9 cellular contexts compared by ENCODE assay signal in the genomic region with DNA sequence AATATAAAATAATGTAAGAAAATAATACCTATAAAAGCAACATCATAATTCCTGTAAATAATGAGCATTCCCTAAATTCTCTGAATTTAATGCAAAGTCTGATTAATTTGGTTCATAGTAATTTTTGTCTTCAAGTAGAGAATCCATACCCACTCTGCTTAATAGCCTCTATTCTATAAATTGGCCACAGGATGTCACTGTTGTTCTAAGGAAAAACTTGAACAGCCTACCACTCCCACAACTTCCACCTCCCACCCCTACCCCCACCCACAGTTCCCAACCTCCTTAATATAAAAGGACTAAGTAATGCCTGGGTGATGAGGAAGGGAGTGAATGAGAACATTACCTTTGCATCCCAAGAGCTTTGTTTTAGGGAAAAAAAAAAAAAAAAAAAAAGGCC. TPM values are rescaled to one million over a fixed set of nuclear protein-coding genes. Genes with fewer than 3 reads are reported as not detected.
DNase-seq lines count a peak whose midpoint lies in the region; ATAC-seq and TF ChIP-seq lines count a peak whose summit lies in the region.
"Had no signal": no experiment of that assay in that cellular context is flagged by ENCODE, and none has a peak within 500 bp of the region (broad histone marks: within the 10 kb centered on the region; RNA-seq: fewer than 3 reads in every experiment).

No MANE protein-coding gene starts in this region.

- H3K4me1 Mint-ChIP-seq in activated CD4-positive, alpha-beta memory T cell treated with anti-CD3 and anti-CD28 coated beads, Interleukin-2, amount 10 ng/mL, durations not matched to agents 7 days and 5 days = no peaks in the 10 kb centered on the region

- H3K9me3 ChIP-seq in left lung = no peaks in the 10 kb centered on the region
- H3K9me3 ChIP-seq in vagina = no peaks in the 10 kb centered on the region

- H3K27me3 ChIP-seq in left lung (no peaks in the 10 kb centered on the region), vagina (no peaks in the 10 kb centered on the region)
- H3K27me3 ChIP-seq: BLaER1 treated with 17β-estradiol and CSF1 and Interleukin-3, amounts not matched to agents 10 nM and 100 nM had no signal

- CTCF ChIA-PET in activated CD4-positive, alpha-beta memory T cell treated with anti-CD3 and anti-CD28 coated beads, Interleukin-2, amount 10 ng/mL, durations not matched to agents 7 days and 5 days (lab: Charles Lee) = interaction anchor here (0.6 to 3.1 kb wide), 15 partner anchors 9 to 1270 kb away, joined by 3 to 8 read pairs (median 4); a partner anchor contains a TSS

- H3K36me3 Mint-ChIP-seq in activated CD4-positive, alpha-beta memory T cell treated with anti-CD3 and anti-CD28 coated beads, Interleukin-2, amount 10 ng/mL, durations not matched to agents 7 days and 5 days (ENCODE audit: low read depth) = no peaks in the 10 kb centered on the region

- no peak overlapping the region for H3K4me3 Mint-ChIP-seq in activated CD4-positive, alpha-beta memory T cell treated with anti-CD3 and anti-CD28 coated beads, Interleukin-2, amount 10 ng/mL, durations not matched to agents 7 days and 5 days

- H3K27ac ChIP-seq in left lung (no peak overlapping the region), vagina (no peak overlapping the region)
- H3K27ac ChIP-seq: BLaER1 treated with 17β-estradiol and CSF1 and Interleukin-3, amounts not matched to agents 10 nM and 100 nM had no signal

- intact Hi-C loops in left lung (cut with DNase I) = no loop called here
- intact Hi-C loops in vagina (cut with DNase I) = no loop called here

- DNase-seq in NCI-H1417 (lab: John Stamatoyannopoulos, UW) (peak in 2 of 3 experiments; percentile 7 to 35), NCI-H1417 treated with DMSO at 0.1 percent for 48 hours (lab: John Stamatoyannopoulos, UW) (no peak), NCI-H1694 treated with DMSO at 0.1 percent for 48 hours (lab: John Stamatoyannopoulos, UW) (peak; percentile 62), astrocyte of the spinal cord (ENCODE audit: low read depth, low spot score) (peak; percentile 49), left lung (no peak), occipital lobe (lab: John Stamatoyannopoulos, UW) (no peak), vagina (ENCODE audit: extremely low spot score in 2 of 2) (no peak)
- DNase-seq in activated CD4-positive, alpha-beta memory T cell treated with anti-CD3 and anti-CD28 coated beads, Interleukin-2, amount 10 ng/mL, durations not matched to agents 7 days and 5 days = no peak

- TF ChIP-seq CTCF in astrocyte of the spinal cord (IDR thresholded peaks at IDR 0.05; ENCODE audit: low read depth, low read length) (peak; percentile 44), left lung (IDR thresholded peaks at IDR 0.05) (peak; percentile 24 to 42), vagina (IDR thresholded peaks at IDR 0.05) (no peak)

- POLR2A ChIA-PET in activated CD4-positive, alpha-beta memory T cell treated with anti-CD3 and anti-CD28 coated beads, Interleukin-2, amount 10 ng/mL, durations not matched to agents 7 days and 5 days (lab: Charles Lee) = no interaction called here

- no peaks in the 10 kb centered on the region for H3K36me3 ChIP-seq in left lung
- no peaks in the 10 kb centered on the region for H3K36me3 ChIP-seq in vagina
- H3K36me3 ChIP-seq: BLaER1 treated with 17β-estradiol and CSF1 and Interleukin-3, amounts not matched to agents 10 nM and 100 nM had no signal

- H3K27ac Mint-ChIP-seq in activated CD4-positive, alpha-beta memory T cell treated with anti-CD3 and anti-CD28 coated beads, Interleukin-2, amount 10 ng/mL, durations not matched to agents 7 days and 5 days = no peak overlapping the region

- in situ Hi-C loops in astrocyte of the spinal cord (cut with HindIII; ENCODE audit: low sequenced_read_pairs) = no loop called here

- H3K9me3 Mint-ChIP-seq in activated CD4-positive, alpha-beta memory T cell treated with anti-CD3 and anti-CD28 coated beads, Interleukin-2, amount 10 ng/mL, durations not matched to agents 7 days and 5 days = no peaks in the 10 kb centered on the region

- no peak overlapping the region for H3K4me3 ChIP-seq in astrocyte of the spinal cord (ENCODE audit: low read depth, low read length)
- no peak overlapping the region for H3K4me3 ChIP-seq in left lung
- H3K4me3 ChIP-seq in vagina = no peak overlapping the region
- H3K4me3 ChIP-seq: BLaER1 treated with 17β-estradiol and CSF1 and Interleukin-3, amounts not matched to agents 10 nM and 100 nM had no signal

- peak; percentile 83 for ATAC-seq in left lung

- no peak for TF ChIP-seq POLR2A in vagina (IDR thresholded peaks at IDR 0.05)

- H3K27me3 Mint-ChIP-seq in activated CD4-positive, alpha-beta memory T cell treated with anti-CD3 and anti-CD28 coated beads, Interleukin-2, amount 10 ng/mL, durations not matched to agents 7 days and 5 days = peaks cover 10% of the 10 kb centered on the region

- H3K4me1 ChIP-seq in left lung (no peaks in the 10 kb centered on the region), vagina (no peaks in the 10 kb centered on the region)

RNA-seq across cellular contexts. Expression of a gene that starts 27.2 kb away (rescaled TPM):
- 1 to 10 TPM; 6.2 to 8.0 TPM for total RNA-seq in left lung
- 20.0 TPM for total RNA-seq in occipital lobe
- total RNA-seq in vagina = 4.7 TPM
- total RNA-seq in activated CD4-positive, alpha-beta memory T cell treated with anti-CD3 and anti-CD28 coated beads, Interleukin-2, amount 10 ng/mL, durations not matched to agents 7 days and 5 days = 1 to 10 TPM in 1 of 2 experiments, under 1 TPM in 1; 0.90 to 1.1 TPM

RNA-seq across cellular contexts. Expression of a gene that starts 57.4 kb away (rescaled TPM):
- total RNA-seq in left lung (1 to 10 TPM; 1.4 to 1.5 TPM), occipital lobe (4.1 TPM), vagina (0.49 TPM)
- total RNA-seq in activated CD4-positive, alpha-beta memory T cell treated with anti-CD3 and anti-CD28 coated beads, Interleukin-2, amount 10 ng/mL, durations not matched to agents 7 days and 5 days = not detected

Comparison
In these comparisons a context has a peak if more than half of its experiments do, and no peak if none do; other contexts are left out.
1. DNase-seq: peak in NCI-H1417 (2 of 3), NCI-H1694 treated with DMSO at 0.1 percent for 48 hours (single experiment) and astrocyte of the spinal cord (single experiment); none in NCI-H1417 treated with DMSO at 0.1 percent for 48 hours (single experiment), left lung (0 of 2), occipital lobe (single experiment), vagina (0 of 2) and activated CD4-positive, alpha-beta memory T cell treated with anti-CD3 and anti-CD28 coated beads, Interleukin-2, amount 10 ng/mL, durations not matched to agents 7 days and 5 days (single experiment).
2. CTCF ChIP-seq: peak in astrocyte of the spinal cord (single experiment) and left lung (2 of 2); none in vagina (0 of 3).